35 cellular contexts compared by ENCODE assay signal in the genomic region with DNA sequence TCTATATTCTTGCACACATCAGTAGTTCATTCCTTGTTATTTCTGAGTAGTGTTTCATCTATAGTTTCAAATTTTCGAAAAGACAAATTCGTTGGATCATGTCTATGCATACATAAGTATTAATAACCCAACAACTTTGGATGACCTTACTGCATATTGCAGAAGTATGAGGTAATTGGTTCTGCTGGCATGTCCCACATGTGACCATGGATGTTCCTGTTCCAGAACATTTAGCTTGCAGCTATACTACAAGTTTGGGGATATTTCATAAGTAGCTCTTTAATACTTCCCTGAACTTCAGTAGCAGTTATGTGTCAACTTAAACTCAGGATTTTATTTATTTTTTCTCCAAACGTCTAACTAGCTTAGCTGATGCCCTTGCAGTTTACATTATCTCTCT.
"Had no signal": no experiment of that assay in that cellular context is flagged by ENCODE, and none has a peak within 500 bp of the region (broad histone marks: within the 10 kb centered on the region; RNA-seq: fewer than 3 reads in every experiment).

No MANE protein-coding gene starts in this region.

- ATAC-seq: activated CD8-positive, alpha-beta memory T cell treated with anti-CD3 and anti-CD28 coated beads, Interleukin-2, amount 10 ng/mL, durations not matched to agents 7 days and 5 days; activated T-cell treated with anti-CD3 and anti-CD28 coated beads, Interleukin-2, amount 50 U/mL, for 72 hours; activated T-helper 17 cell treated with anti-CD3 and anti-CD28 coated beads, Interleukin-2, amount 50 U/mL, for 72 hours; PC-3 had no signal

- DNase-seq: activated CD4-positive, alpha-beta memory T cell treated with anti-CD3 and anti-CD28 coated beads, Interleukin-2, amount 10 ng/mL, durations not matched to agents 7 days and 5 days; activated CD4-positive, alpha-beta T cell treated with anti-CD3 and anti-CD28 coated beads for 1 hour; activated CD4-positive, alpha-beta T cell treated with anti-CD3 and anti-CD28 coated beads for 48 hours; activated CD4-positive, CD25-positive, alpha-beta regulatory T cell; activated CD8-positive, alpha-beta memory T cell treated with anti-CD3 and anti-CD28 coated beads for 24 hours; activated CD8-positive, alpha-beta memory T cell treated with anti-CD3 and anti-CD28 coated beads, Interleukin-2, amount 10 ng/mL, durations not matched to agents 7 days and 5 days; activated CD8-positive, alpha-beta memory T cell treated with anti-CD3 and anti-CD28 coated beads, Interleukin-2, amount 50 U/mL, for 48 hours; activated effector memory CD4-positive, alpha-beta T cell treated with anti-CD3 and anti-CD28 coated beads, Interleukin-2, amount 50 U/mL, for 16 hours; activated naive CD4-positive, alpha-beta T cell; activated naive CD4-positive, alpha-beta T cell treated with anti-CD3 and anti-CD28 coated beads, Interleukin-2, amount 50 U/mL, for 16 hours; activated naive CD8-positive, alpha-beta T cell treated with anti-CD3 and anti-CD28 coated beads for 36 hours; activated T-cell treated with anti-CD3 and anti-CD28 coated beads, Interleukin-2, amount 50 U/mL, for 72 hours; amniotic stem cell; aorta; brain microvascular endothelial cell; central memory CD4-positive, alpha-beta T cell; KG1; NCI-H1092; NCI-H1436 treated with DMSO at 0.1 percent for 48 hours; NCI-H187; NCI-H2029 treated with DMSO at 0.1 percent for 48 hours; NCI-H2107; NCI-H226; NCI-H526; NCI-H748 treated with DMSO at 0.1 percent for 48 hours; NK-92 treated with Interleukin-12 subunit alpha and Interleukin-12 subunit beta, amount 100 ng/mL, for 24 hours; PC-3; Peyer's patch; RPMI8226; SW 1271; T-helper 1 cell; T-helper 2 cell; T-helper 9 cell; WERI-Rb-1 had no signal

- H3K27me3 ChIP-seq: brain microvascular endothelial cell, Peyer's patch had no signal

- H3K9me3 ChIP-seq: Peyer's patch had no signal

- H3K27ac ChIP-seq: brain microvascular endothelial cell, Peyer's patch, WERI-Rb-1 had no signal

- H3K4me1 ChIP-seq: Peyer's patch had no signal

- H3K36me3 ChIP-seq: brain microvascular endothelial cell, Peyer's patch, WERI-Rb-1 had no signal

- H3K4me3 ChIP-seq: Peyer's patch had no signal
